ENCODE assay signal across 9 cellular contexts in the genomic region with DNA sequence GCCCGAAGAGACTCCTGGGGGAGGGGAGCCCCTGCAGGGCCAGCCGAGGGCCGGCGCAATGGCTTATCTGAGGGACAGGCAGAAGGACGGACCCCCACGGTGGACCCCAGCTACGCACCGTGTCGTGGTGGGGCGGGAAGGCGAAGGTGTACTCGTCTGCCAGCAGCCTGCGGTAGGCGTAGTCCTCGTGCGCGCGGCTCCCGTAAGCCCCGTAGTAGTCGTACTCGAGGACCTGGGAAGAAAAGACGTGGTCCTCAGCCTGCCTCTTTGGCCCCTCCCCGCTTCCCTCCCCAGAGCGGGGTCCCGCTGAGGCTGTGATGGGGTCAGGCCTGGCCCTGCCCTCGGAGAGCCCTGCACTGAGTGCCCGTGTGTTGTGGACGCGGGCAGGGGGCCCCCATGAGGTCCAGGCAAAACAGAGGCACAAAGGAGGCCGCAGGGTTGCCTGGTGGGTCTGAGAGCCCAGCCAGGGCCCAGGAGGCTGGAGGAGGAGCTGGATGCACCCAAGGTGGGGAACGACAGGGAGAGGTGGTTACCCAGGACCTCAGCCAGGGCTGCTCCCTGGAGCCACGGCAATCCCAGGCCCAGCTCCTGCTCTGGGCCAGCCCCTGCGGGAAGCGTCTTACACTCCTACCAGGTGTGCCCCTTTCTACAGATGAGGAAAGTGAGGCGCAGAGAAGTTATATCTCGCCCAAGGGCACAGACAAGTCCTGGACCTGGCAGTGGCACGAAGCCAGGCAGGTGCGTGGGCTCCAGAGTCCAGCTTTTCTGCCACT. TPM values are rescaled to one million over a fixed set of nuclear protein-coding genes. Genes with fewer than 3 reads are reported as not detected.
A peak's percentile ranks its signal among the peaks of the same experiment; 100 is the strongest.
DNase-seq lines count a peak whose midpoint lies in the region; ATAC-seq and TF ChIP-seq lines count a peak whose summit lies in the region.
"Had no signal": no experiment of that assay in that cellular context is flagged by ENCODE, and none has a peak within 500 bp of the region (broad histone marks: within the 10 kb centered on the region; RNA-seq: fewer than 3 reads in every experiment).

No MANE protein-coding gene starts in this region.

- no peaks in the 10 kb centered on the region for H3K36me3 ChIP-seq in A673 (ENCODE audit: insufficient read depth, low read length, poor library complexity, severe bottlenecking)

- no peaks in the 10 kb centered on the region for H3K36me3 Mint-ChIP-seq in dendritic cell treated with granulocyte-macrophage colony-stimulating factor and Interleukin-4, amounts not matched to agents 40 ng/mL and 50 ng/mL, for 4 days (ENCODE audit: low read depth)
- no peaks in the 10 kb centered on the region for H3K36me3 Mint-ChIP-seq in naive B cell

- H3K4me3 Mint-ChIP-seq in dendritic cell treated with granulocyte-macrophage colony-stimulating factor and Interleukin-4, amounts not matched to agents 40 ng/mL and 50 ng/mL, for 4 days = peak overlapping the region; percentile 44
- H3K4me3 Mint-ChIP-seq in naive B cell = peak overlapping the region; percentile 65 to 89 (median 78)

- peak overlapping the region; percentile 43 for H3K27ac Mint-ChIP-seq in dendritic cell treated with granulocyte-macrophage colony-stimulating factor and Interleukin-4, amounts not matched to agents 40 ng/mL and 50 ng/mL, for 4 days
- peak overlapping the region in 2 of 6 donors; percentile 56 for H3K27ac Mint-ChIP-seq in naive B cell

- no peaks in the 10 kb centered on the region for H3K9me3 Mint-ChIP-seq in dendritic cell treated with granulocyte-macrophage colony-stimulating factor and Interleukin-4, amounts not matched to agents 40 ng/mL and 50 ng/mL, for 4 days
- peaks cover 0 to 2% (median 0%) of the 10 kb centered on the region in 7 donors for H3K9me3 Mint-ChIP-seq in naive B cell

- peaks cover 45% of the 10 kb centered on the region for H3K27me3 Mint-ChIP-seq in dendritic cell treated with granulocyte-macrophage colony-stimulating factor and Interleukin-4, amounts not matched to agents 40 ng/mL and 50 ng/mL, for 4 days
- peaks cover 8 to 41% (median 28%) of the 10 kb centered on the region in 3 donors for H3K27me3 Mint-ChIP-seq in naive B cell

- ATAC-seq in naive B cell (ENCODE audit: low read depth in 2 of 2) (no peak), GM18873 (IDR thresholded peaks at IDR 0.05; ENCODE audit: low FRiP score, unreplicated experiment) (no peak), HG02981 (IDR thresholded peaks at IDR 0.05; ENCODE audit: unreplicated experiment) (no peak)

- POLR2A ChIA-PET in A673 (lab: Charles Lee; ENCODE audit: low non-redundant PET) = no interaction called here

- no peak for TF ChIP-seq CTCF in A673 (conservative IDR thresholded peaks at IDR 0.05; ENCODE audit: low read depth, low read length)

- CTCF ChIA-PET in A673 (lab: Charles Lee) = no interaction called here

- H3K27ac ChIP-seq in A673 (ENCODE audit: low read depth, low read length, poor library complexity, severe bottlenecking) = peak overlapping the region; percentile 42

- H3K9me3 ChIP-seq in A673 (ENCODE audit: low read depth, low read length, poor library complexity, severe bottlenecking) = no peaks in the 10 kb centered on the region
- H3K9me3 ChIP-seq: Caco-2 had no signal

- H3K4me1 ChIP-seq in A673 (ENCODE audit: insufficient read depth, low read length, poor library complexity, severe bottlenecking) = peaks cover 32% of the 10 kb centered on the region

- no peak for DNase-seq in A673 (ENCODE audit: low spot score)
- peak; percentile 55 for DNase-seq in RPMI8226
- no peak for DNase-seq in naive B cell
- no peak for DNase-seq in ureter (ENCODE audit: low spot score)
- DNase-seq in HuH-7 (ENCODE audit: low spot score) = no peak
- DNase-seq: Caco-2 had no signal

- H3K4me3 ChIP-seq in A673 (ENCODE audit: low read depth, low read length, poor library complexity, severe bottlenecking) = no peak overlapping the region

- peaks cover 21% of the 10 kb centered on the region for H3K4me1 Mint-ChIP-seq in dendritic cell treated with granulocyte-macrophage colony-stimulating factor and Interleukin-4, amounts not matched to agents 40 ng/mL and 50 ng/mL, for 4 days (ENCODE audit: low read depth)
- peaks cover 4 to 28% (median 23%) of the 10 kb centered on the region in 3 donors for H3K4me1 Mint-ChIP-seq in naive B cell

- no peaks in the 10 kb centered on the region for H3K27me3 ChIP-seq in A673 (replicated peaks; ENCODE audit: insufficient read depth, low read depth, low read length, poor library complexity)

- intact Hi-C loops in A673 (cut with micrococcal nuclease; ENCODE audit: unreplicated experiment) = no loop called here
- intact Hi-C loops in dendritic cell treated with granulocyte-macrophage colony-stimulating factor and Interleukin-4, amounts not matched to agents 40 ng/mL and 50 ng/mL, for 4 days (cut with micrococcal nuclease) = no loop called here

- no TSS peak for BruUV-seq in A673 (replicated peaks; lab: Mats Ljungman, UMichigan)

RNA-seq across cellular contexts. Expression of a gene that starts 35.2 kb away (rescaled TPM):
- total RNA-seq in A673 (2021) (0.37 and 1.0 TPM in 2 replicates), ureter (4.1 TPM)
- under 1 TPM in 1 of 6 donors, not detected in 5; 0.21 TPM for polyA plus RNA-seq in naive B cell (ENCODE audit: low read depth in 6 of 6)
